17 cellular contexts compared by ENCODE assay signal in the genomic region with DNA sequence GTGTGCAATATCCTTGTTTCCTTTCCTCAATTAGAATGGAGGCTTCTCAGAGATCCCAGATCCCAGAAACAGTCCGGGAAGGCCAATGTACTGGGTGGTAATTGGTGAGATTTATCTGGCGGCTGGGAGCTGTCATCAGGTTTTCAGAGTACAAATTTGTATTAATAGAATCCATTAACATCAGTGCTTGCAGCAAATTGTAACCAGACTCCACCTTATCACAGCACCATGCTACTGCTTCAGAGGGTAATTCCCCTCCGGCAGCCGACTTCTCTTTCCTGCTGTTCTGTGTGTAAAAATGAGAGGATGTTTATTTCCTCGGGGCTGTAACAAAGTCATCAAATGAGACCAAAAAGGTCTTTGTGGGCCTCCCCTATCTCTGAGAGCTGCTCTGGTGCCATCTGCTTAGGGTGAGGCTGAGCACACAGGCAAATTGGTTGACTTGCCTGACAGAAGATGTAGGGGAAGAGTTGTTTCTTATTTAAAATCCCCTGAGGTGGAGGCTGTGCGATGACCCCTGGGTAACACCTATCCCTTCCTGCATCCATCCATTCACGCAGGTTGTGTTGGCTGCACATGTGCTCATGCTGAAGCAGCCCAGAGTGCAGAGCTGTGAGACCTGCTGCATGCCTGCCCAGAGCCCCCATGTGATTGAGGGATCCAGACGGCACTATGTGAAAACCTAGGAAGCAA. TPM values are rescaled to one million over a fixed set of nuclear protein-coding genes. Genes with fewer than 3 reads are reported as not detected.
DNase-seq lines count a peak whose midpoint lies in the region; ATAC-seq, FAIRE-seq and TF ChIP-seq lines count a peak whose summit lies in the region.
"Had no signal": no experiment of that assay in that cellular context is flagged by ENCODE, and none has a peak within 500 bp of the region (broad histone marks: within the 10 kb centered on the region; RNA-seq: fewer than 3 reads in every experiment).

No MANE protein-coding gene starts in this region.

- H3K27me3 ChIP-seq in ovary, result no peaks in the 10 kb centered on the region
- H3K27me3 ChIP-seq: gastrocnemius medialis, thyroid gland had no signal

- H3K27me3 Mint-ChIP-seq in memory B cell, result peaks cover 9% of the 10 kb centered on the region

- TF ChIP-seq EP300 in ovary (IDR thresholded peaks at IDR 0.05), result no peak

- 43 to 49% (median 48%) methylated on average over 8 of the region's 8 CpGs for WGBS in ovary, 3 donors

- H3K36me3 Mint-ChIP-seq in memory B cell, result no peaks in the 10 kb centered on the region
- H3K36me3 Mint-ChIP-seq: activated naive CD4-positive, alpha-beta T cell treated with anti-CD3 and anti-CD28 coated beads, Interleukin-2, amount 10 ng/mL, durations not matched to agents 7 days and 5 days; CD8-positive, alpha-beta T cell; WTC11 had no signal

- DNase-seq in DMS 273 treated with DMSO at 0.1 percent for 48 hours (lab: John Stamatoyannopoulos, UW) (peak; percentile 49), NCI-H2081 (lab: John Stamatoyannopoulos, UW) (peak; percentile 39 to 60), memory B cell (ENCODE audit: low spot score in 2 of 2) (no peak), globus pallidus (ENCODE audit: low spot score) (no peak), frontal cortex (ENCODE audit: low spot score in 2 of 2) (no peak), ovary (no peak)
- DNase-seq: activated naive CD4-positive, alpha-beta T cell treated with anti-CD3 and anti-CD28 coated beads, Interleukin-2, amount 10 ng/mL, durations not matched to agents 7 days and 5 days; CD8-positive, alpha-beta T cell; gastrocnemius medialis; kidney; PC-9; SW 1271; thyroid gland had no signal

- no peaks in the 10 kb centered on the region for H3K9me3 ChIP-seq in ovary
- H3K9me3 ChIP-seq: gastrocnemius medialis, thyroid gland had no signal

- peaks cover 4% of the 10 kb centered on the region for H3K4me1 Mint-ChIP-seq in memory B cell
- H3K4me1 Mint-ChIP-seq: activated naive CD4-positive, alpha-beta T cell treated with anti-CD3 and anti-CD28 coated beads, Interleukin-2, amount 10 ng/mL, durations not matched to agents 7 days and 5 days had no signal

- peak; percentile 83 for ATAC-seq in memory B cell (ENCODE audit: low read depth)
- ATAC-seq: CD8-positive, alpha-beta T cell; gastrocnemius medialis; WTC11 had no signal

- TF ChIP-seq CTCF in ovary (IDR thresholded peaks at IDR 0.05), result no peak

- no peaks in the 10 kb centered on the region for H3K36me3 ChIP-seq in ovary
- H3K36me3 ChIP-seq: gastrocnemius medialis, thyroid gland had no signal

- H3K4me1 ChIP-seq in ovary (ENCODE audit: insufficient read depth), result peaks cover 17% of the 10 kb centered on the region

- FAIRE-seq in frontal cortex (lab: Jason Lieb, UNC), result no peak
- FAIRE-seq: endometrium, G401.6, kidney had no signal

- no peak overlapping the region for H3K27ac Mint-ChIP-seq in memory B cell
- H3K27ac Mint-ChIP-seq: activated naive CD4-positive, alpha-beta T cell treated with anti-CD3 and anti-CD28 coated beads, Interleukin-2, amount 10 ng/mL, durations not matched to agents 7 days and 5 days; CD8-positive, alpha-beta T cell; WTC11 had no signal

- no peaks in the 10 kb centered on the region for H3K9me3 Mint-ChIP-seq in memory B cell
- H3K9me3 Mint-ChIP-seq: activated naive CD4-positive, alpha-beta T cell treated with anti-CD3 and anti-CD28 coated beads, Interleukin-2, amount 10 ng/mL, durations not matched to agents 7 days and 5 days; CD8-positive, alpha-beta T cell had no signal

- intact Hi-C loops in ovary (cut with DNase I), result loop anchor here in 1 of 4 donors (5.0 kb wide), 1 partner anchor 52 kb away; no protein-coding TSS in a partner anchor

- peak overlapping the region; percentile 20 for H3K27ac ChIP-seq in cingulate gyrus (ENCODE audit: low read depth, low read length)
- H3K27ac ChIP-seq in ovary, result no peak overlapping the region
- H3K27ac ChIP-seq: gastrocnemius medialis, PC-9 had no signal

- no peak overlapping the region for H3K4me3 Mint-ChIP-seq in memory B cell
- H3K4me3 Mint-ChIP-seq: activated naive CD4-positive, alpha-beta T cell treated with anti-CD3 and anti-CD28 coated beads, Interleukin-2, amount 10 ng/mL, durations not matched to agents 7 days and 5 days; CD8-positive, alpha-beta T cell; WTC11 had no signal

- H3K4me3 ChIP-seq in ovary, result no peak overlapping the region
- H3K4me3 ChIP-seq: gastrocnemius medialis, PC-9, thyroid gland had no signal

- TF ChIP-seq POLR2A in ovary (IDR thresholded peaks at IDR 0.05), result no peak

RNA-seq across cellular contexts. Expression of a gene that starts 19.2 kb away (rescaled TPM):
- total RNA-seq in frontal cortex, result 27.3 TPM
- 10 to 100 TPM in 6 of 7 donors, 1 to 10 TPM in 1; 9.3 to 73.2 (median 19.0) TPM for total RNA-seq in ovary
- 10 to 100 TPM; 20.9 to 52.6 TPM for polyA plus RNA-seq in ovary
- total RNA-seq: CD8-positive, alpha-beta T cell; PC-9 had no signal

Comparison
In these comparisons a context has a peak if more than half of its experiments do, and no peak if none do; other contexts are left out.
1. DNase-seq: peak in DMS 273 treated with DMSO at 0.1 percent for 48 hours (single experiment) and NCI-H2081 (2 of 2); none in memory B cell (0 of 2), globus pallidus (single experiment), frontal cortex (0 of 2) and ovary (0 of 5).